Comparison of ENCODE assay signal across 19 cellular contexts in genomic region chr9:129113645-129114304, GRCh38. TPM values are rescaled to one million over a fixed set of nuclear protein-coding genes. Genes with fewer than 3 reads are reported as not detected.
DNase-seq lines count a peak whose midpoint lies in the region; ATAC-seq and TF ChIP-seq lines count a peak whose summit lies in the region.
"Had no signal": no experiment of that assay in that cellular context is flagged by ENCODE, and none has a peak within 500 bp of the region (broad histone marks: within the 10 kb centered on the region; RNA-seq: fewer than 3 reads in every experiment).

No MANE protein-coding gene starts in this region.

- H3K18ac ChIP-seq in IMR-90 (ENCODE audit: low read depth, low read length): no peak overlapping the region

- H4K91ac ChIP-seq in IMR-90 (ENCODE audit: insufficient read depth, low read depth, low read length): no peak overlapping the region

- H3K36me3 Mint-ChIP-seq in brain: peaks cover 11% of the 10 kb centered on the region
- no peaks in the 10 kb centered on the region for H3K36me3 Mint-ChIP-seq in activated CD4-positive, alpha-beta T cell treated with anti-CD3 and anti-CD28 coated beads for 36 hours (ENCODE audit: low read depth)
- H3K36me3 Mint-ChIP-seq: CD4-positive, CD25-positive, alpha-beta regulatory T cell; mesothelial cell of epicardium had no signal

- H4K20me1 ChIP-seq in IMR-90 (ENCODE audit: insufficient read depth, low read length) (peaks cover 4% of the 10 kb centered on the region), OCI-LY3 (ENCODE audit: insufficient read depth, low read length) (peaks cover 16% of the 10 kb centered on the region; the same call in 1 of the 2 replicates)

- H3K4me2 ChIP-seq in IMR-90 (ENCODE audit: low read depth, low read length): no peak overlapping the region
- peak overlapping the region; percentile 64 for H3K4me2 ChIP-seq in OCI-LY3 (ENCODE audit: low read length)

- peak overlapping the region in 4 of 5 experiments; percentile 28 to 97 (median 59) for H3K4me3 Mint-ChIP-seq in brain
- H3K4me3 Mint-ChIP-seq in activated CD4-positive, alpha-beta T cell treated with anti-CD3 and anti-CD28 coated beads for 36 hours: no peak overlapping the region

- 0 out of 2 replicates have a peak overlapping the region, but pooled peaks have one; percentile 40 for H2AK5ac ChIP-seq in IMR-90 (ENCODE audit: low read depth, low read length)

- no peak overlapping the region for H4K5ac ChIP-seq in IMR-90 (ENCODE audit: low read depth, low read length)

- H3K79me1 ChIP-seq in IMR-90 (ENCODE audit: low read depth in 1 of 2, low read length in 2 of 2): peaks cover 31 to 72% of the 10 kb centered on the region in 2 experiments; a peak in 3 of 4 replicates

- peaks cover 47% of the 10 kb centered on the region for H3K4me1 Mint-ChIP-seq in brain
- H3K4me1 Mint-ChIP-seq in activated CD4-positive, alpha-beta T cell treated with anti-CD3 and anti-CD28 coated beads for 36 hours: peaks cover 40% of the 10 kb centered on the region

- no peak overlapping the region for H3K14ac ChIP-seq in IMR-90 (replicated peaks; ENCODE audit: low read depth, low read length)

- no peak overlapping the region for H3K27ac ChIP-seq in IMR-90 (ENCODE audit: insufficient read depth, low read length)
- H3K27ac ChIP-seq in OCI-LY3 (ENCODE audit: low read length): peak overlapping the region; percentile 39; the same call in 1 of the 2 replicates
- peak overlapping the region in 5 of 8 donors; percentile 32 to 67 (median 64) for H3K27ac ChIP-seq in spleen
- H3K27ac ChIP-seq: brain microvascular endothelial cell, tibial artery had no signal

- H3K36me3 ChIP-seq in IMR-90 (ENCODE audit: control insufficient read depth, insufficient read depth, low read length): peaks cover under 1% of the 10 kb centered on the region; the same call in 1 of the 2 replicates
- no peaks in the 10 kb centered on the region for H3K36me3 ChIP-seq in OCI-LY3 (replicated peaks; ENCODE audit: low read depth, low read length)
- peaks cover 0 to under 1% (median 0%) of the 10 kb centered on the region in 6 donors for H3K36me3 ChIP-seq in spleen
- H3K36me3 ChIP-seq: brain microvascular endothelial cell, tibial artery had no signal

- no peak overlapping the region for H3K4me3 ChIP-seq in IMR-90 (ENCODE audit: insufficient read depth, low read depth, low read length)
- peak overlapping the region; percentile 23 for H3K4me3 ChIP-seq in OCI-LY3 (ENCODE audit: low read length)
- peak overlapping the region in 1 of 8 donors; percentile 4 for H3K4me3 ChIP-seq in spleen
- H3K4me3 ChIP-seq in foreskin fibroblast (ENCODE audit: low read depth in 1 of 2, low read length in 2 of 2): no peak overlapping the region
- H3K4me3 ChIP-seq: tibial artery had no signal

- no peaks in the 10 kb centered on the region for H3K27me3 Mint-ChIP-seq in brain
- H3K27me3 Mint-ChIP-seq in activated CD4-positive, alpha-beta T cell treated with anti-CD3 and anti-CD28 coated beads for 36 hours: no peaks in the 10 kb centered on the region
- H3K27me3 Mint-ChIP-seq: activated CD4-positive, alpha-beta T cell treated with anti-CD3 and anti-CD28 coated beads, Interleukin-2, amount 10 ng/mL, durations not matched to agents 7 days and 5 days; CD4-positive, CD25-positive, alpha-beta regulatory T cell had no signal

- H3K9me3 Mint-ChIP-seq in brain: no peaks in the 10 kb centered on the region
- no peaks in the 10 kb centered on the region for H3K9me3 Mint-ChIP-seq in activated CD4-positive, alpha-beta T cell treated with anti-CD3 and anti-CD28 coated beads for 36 hours (ENCODE audit: low read depth)
- H3K9me3 Mint-ChIP-seq: activated CD4-positive, alpha-beta T cell treated with anti-CD3 and anti-CD28 coated beads, Interleukin-2, amount 10 ng/mL, durations not matched to agents 7 days and 5 days; CD4-positive, CD25-positive, alpha-beta regulatory T cell; mesothelial cell of epicardium had no signal

- H3K9me3 ChIP-seq in IMR-90 (ENCODE audit: control insufficient read depth, insufficient read depth, low read length) (no peaks in the 10 kb centered on the region), OCI-LY3 (ENCODE audit: insufficient read depth, low read length) (no peaks in the 10 kb centered on the region), spleen (no peaks in the 10 kb centered on the region)
- H3K9me3 ChIP-seq: tibial artery had no signal

- DNase-seq in IMR-90: no peak
- DNase-seq in spleen: no peak
- DNase-seq in foreskin fibroblast: no peak
- DNase-seq in T-helper 1 cell: no peak
- DNase-seq in activated CD4-positive, alpha-beta T cell treated with anti-CD3 and anti-CD28 coated beads for 36 hours: no peak
- DNase-seq: activated CD4-positive, alpha-beta T cell treated with anti-CD3 and anti-CD28 coated beads, Interleukin-2, amount 10 ng/mL, durations not matched to agents 7 days and 5 days; activated naive CD4-positive, alpha-beta T cell treated with anti-CD3 and anti-CD28 coated beads, Interleukin-2, amount 50 U/mL, for 16 hours; activated T-cell treated with anti-CD3 and anti-CD28 coated beads for 4 hours; brain microvascular endothelial cell; CD4-positive, CD25-positive, alpha-beta regulatory T cell; NCI-H1417 treated with DMSO at 0.1 percent for 48 hours; NCI-H2171 treated with DMSO at 0.1 percent for 48 hours; NCI-H82; small intestine; tibial artery had no signal

- peak overlapping the region in 1 of 5 experiments; percentile 38 for H3K27ac Mint-ChIP-seq in brain
- no peak overlapping the region for H3K27ac Mint-ChIP-seq in activated CD4-positive, alpha-beta T cell treated with anti-CD3 and anti-CD28 coated beads for 36 hours
- H3K27ac Mint-ChIP-seq: activated CD4-positive, alpha-beta T cell treated with anti-CD3 and anti-CD28 coated beads, Interleukin-2, amount 10 ng/mL, durations not matched to agents 7 days and 5 days; CD4-positive, CD25-positive, alpha-beta regulatory T cell had no signal

- no peak overlapping the region for H2BK5ac ChIP-seq in IMR-90 (ENCODE audit: low read depth, low read length, poor library complexity, severe bottlenecking)

- H3K4ac ChIP-seq in IMR-90 (ENCODE audit: low read depth, low read length): no peak overlapping the region

- WGBS in IMR-90 (ENCODE audit: extremely low coverage in 2 of 2, insufficient read length in 1 of 2), 2 experiments: 100% methylated on average over 3 of the region's 17 CpGs; no CpG with 5 or more reads in 1 of the 2 experiments
- 71 to 84% (median 78%) methylated on average over 17 of the region's 17 CpGs for WGBS in spleen, 5 donors

- intact Hi-C loops in IMR-90 (cut with micrococcal nuclease) (no loop called here), spleen (cut with DNase I; ENCODE audit: low total_unique reads) (no loop called here)
- intact Hi-C loops in activated CD4-positive, alpha-beta T cell treated with anti-CD3 and anti-CD28 coated beads for 36 hours (cut with DNase I, micrococcal nuclease): no loop called here

- H3K4me1 ChIP-seq in IMR-90 (ENCODE audit: control insufficient read depth, insufficient read depth, low read length) (peaks cover 7% of the 10 kb centered on the region), OCI-LY3 (ENCODE audit: low read length) (peaks cover 20% of the 10 kb centered on the region), spleen (peaks cover 13 to 61% (median 49%) of the 10 kb centered on the region in 6 donors)

- H3K9ac ChIP-seq in IMR-90 (ENCODE audit: low read depth, low read length) (no peak overlapping the region), OCI-LY3 (ENCODE audit: low read length) (no peak overlapping the region)

- TF ChIP-seq CTCF in IMR-90 (conservative IDR thresholded peaks at IDR 0.05; ENCODE audit: low read depth, low read length) (no peak), OCI-LY3 (IDR thresholded peaks at IDR 0.05; ENCODE audit: low read depth, low read length) (no peak), brain (conservative IDR thresholded peaks at IDR 0.05) (no peak), spleen (IDR thresholded peaks at IDR 0.05 in 8 of 11, conservative IDR thresholded peaks at IDR 0.05 in 3 of 11) (no peak), foreskin fibroblast (IDR thresholded peaks at IDR 0.05; ENCODE audit: low read depth, low read length) (no peak)

- no peak overlapping the region for H3K56ac ChIP-seq in IMR-90 (ENCODE audit: extremely low read depth, insufficient read depth, low read length)

- BruUV-seq in IMR-90 (replicated peaks; lab: Mats Ljungman, UMichigan): no TSS peak

- H2AK9ac ChIP-seq in IMR-90 (replicated peaks; ENCODE audit: low read depth, low read length, poor library complexity): no peak overlapping the region

- H3K79me2 ChIP-seq in OCI-LY3 (ENCODE audit: low read length): peaks cover 63% of the 10 kb centered on the region

- dilution Hi-C loops in IMR-90 (cut with HindIII; ENCODE audit: low sequenced_read_pairs, unreplicated experiment): no loop called here

- in situ Hi-C loops in IMR-90 (cut with MboI; ENCODE audit: low sequenced_read_pairs): no loop called here

- H3K23ac ChIP-seq in IMR-90 (ENCODE audit: low read depth, low read length): no peak overlapping the region; the same call in 1 of the 2 replicates

- H4K8ac ChIP-seq in IMR-90 (ENCODE audit: low read depth in 2 of 2, low read length in 2 of 2): no peak overlapping the region

- no peak overlapping the region for H2AFZ ChIP-seq in IMR-90 (replicated peaks; ENCODE audit: low read length, poor library complexity)
- H2AFZ ChIP-seq in OCI-LY3 (ENCODE audit: low read depth, low read length): no peak overlapping the region

- H3K9me1 ChIP-seq in IMR-90 (ENCODE audit: insufficient read depth, low read length): 0 out of 2 replicates have a peak, but pooled peaks cover 3% of the 10 kb centered on the region

- H2BK20ac ChIP-seq in IMR-90 (ENCODE audit: low read depth, low read length): no peak overlapping the region

- H2BK120ac ChIP-seq in IMR-90 (ENCODE audit: low read depth, low read length): no peak overlapping the region

- no peak overlapping the region for H2BK15ac ChIP-seq in IMR-90 (ENCODE audit: low read depth, low read length)

- TF ChIP-seq RAD21 in IMR-90 (IDR thresholded peaks at IDR 0.05; ENCODE audit: low read length): no peak

- TF ChIP-seq POLR2A in IMR-90 (IDR thresholded peaks at IDR 0.05; ENCODE audit: low read depth, low read length) (no peak), spleen (IDR thresholded peaks at IDR 0.05) (no peak)

- POLR2A ChIA-PET in IMR-90 (lab: Charles Lee; ENCODE audit: unreplicated experiment): no interaction called here
- POLR2A ChIA-PET in activated CD4-positive, alpha-beta T cell treated with anti-CD3 and anti-CD28 coated beads for 36 hours (lab: Charles Lee): no interaction called here

- CTCF ChIA-PET in IMR-90 (lab: Yijun Ruan, JAX): interaction anchor here (1.2 kb wide), 1 partner anchor 13 kb away, joined by 3 read pairs; no protein-coding TSS in a partner anchor
- CTCF ChIA-PET in activated CD4-positive, alpha-beta T cell treated with anti-CD3 and anti-CD28 coated beads for 36 hours (lab: Charles Lee): interaction anchor here (1.5 to 1.7 kb wide), 2 partner anchors 18 to 523 kb away, joined by 7 to 12 read pairs; no protein-coding TSS in a partner anchor

- no peaks in the 10 kb centered on the region for H3K27me3 ChIP-seq in IMR-90 (ENCODE audit: control insufficient read depth, insufficient read depth, low read length)
- no peaks in the 10 kb centered on the region for H3K27me3 ChIP-seq in OCI-LY3 (ENCODE audit: low read depth, low read length)
- no peaks in the 10 kb centered on the region for H3K27me3 ChIP-seq in spleen (replicated peaks in 1 of 7)
- H3K27me3 ChIP-seq: brain microvascular endothelial cell, tibial artery had no signal

- no peak for ATAC-seq in IMR-90 (ENCODE audit: low read depth)
- no peak for ATAC-seq in activated CD4-positive, alpha-beta T cell treated with anti-CD3 and anti-CD28 coated beads for 36 hours
- ATAC-seq: esophagus mucosa had no signal

RNA-seq across cellular contexts. Expression of gene PTPA, which starts 2.6 kb away (rescaled TPM):
- 93.6 and 124 TPM in 2 replicates for total RNA-seq in IMR-90 (2012; rRNA removed)
- polyA plus RNA-seq in IMR-90 (2012; rRNA removed): 141 and 149 TPM in 2 replicates
- 88.4 and 129 TPM in 2 replicates for polyA plus RNA-seq in IMR-90 (2012; cell fraction: cytosol; rRNA removed)
- 78.9 and 134 TPM in 2 replicates for polyA plus RNA-seq in IMR-90 (2012; cell fraction: nucleus; rRNA removed; ENCODE audit: low replicate concordance)
- polyA plus RNA-seq in brain (ENCODE audit: insufficient read depth, low read depth, low replicate concordance): 334 TPM
- 100 to 1,000 TPM in 3 of 7 donors, 10 to 100 TPM in 4; 71.5 to 107 (median 88.9) TPM for total RNA-seq in spleen
- polyA plus RNA-seq in spleen: 100 to 1,000 TPM in 1 of 3 donors, 10 to 100 TPM in 2; 38.8 to 104 (median 65.4) TPM
- total RNA-seq in activated CD4-positive, alpha-beta T cell treated with anti-CD3 and anti-CD28 coated beads for 36 hours: 10 to 100 TPM; 71.9 to 88.0 TPM

RNA-seq across cellular contexts. Expression of gene CRAT, which starts 3.2 kb away (rescaled TPM):
- total RNA-seq in IMR-90 (2012; rRNA removed) (18.8 and 19.7 TPM in 2 replicates), spleen (10 to 100 TPM; 14.9 to 32.3 (median 23.9) TPM)
- polyA plus RNA-seq in IMR-90 (2012; rRNA removed) (41.6 and 44.2 TPM in 2 replicates), brain (ENCODE audit: insufficient read depth, low read depth, low replicate concordance) (75.0 TPM), spleen (10 to 100 TPM in 1 of 3 donors, 1 to 10 TPM in 2; 5.7 to 11.8 (median 7.1) TPM)
- 27.4 and 55.2 TPM in 2 replicates for polyA plus RNA-seq in IMR-90 (2012; cell fraction: cytosol; rRNA removed)
- 55.4 and 116 TPM in 2 replicates for polyA plus RNA-seq in IMR-90 (2012; cell fraction: nucleus; rRNA removed; ENCODE audit: low replicate concordance)
- total RNA-seq in activated CD4-positive, alpha-beta T cell treated with anti-CD3 and anti-CD28 coated beads for 36 hours: 10 to 100 TPM; 13.2 to 18.9 TPM

RNA-seq across cellular contexts. Expression of gene DOLPP1, which starts 32.9 kb away (rescaled TPM):
- 6.7 and 7.0 TPM in 2 replicates for total RNA-seq in IMR-90 (2012; rRNA removed)
- polyA plus RNA-seq in IMR-90 (2012; rRNA removed): 16.5 and 17.1 TPM in 2 replicates
- polyA plus RNA-seq in IMR-90 (2012; cell fraction: cytosol; rRNA removed): 15.2 and 19.2 TPM in 2 replicates
- polyA plus RNA-seq in IMR-90 (2012; cell fraction: nucleus; rRNA removed; ENCODE audit: low replicate concordance): 8.7 and 13.8 TPM in 2 replicates
- polyA plus RNA-seq in brain (ENCODE audit: insufficient read depth, low read depth, low replicate concordance): 40.8 TPM
- total RNA-seq in spleen: 10 to 100 TPM in 2 of 7 donors, 1 to 10 TPM in 5; 6.0 to 10.1 (median 9.0) TPM
- 1 to 10 TPM; 4.8 to 8.0 (median 5.1) TPM for polyA plus RNA-seq in spleen
- 10 to 100 TPM; 15.1 to 16.4 TPM for total RNA-seq in activated CD4-positive, alpha-beta T cell treated with anti-CD3 and anti-CD28 coated beads for 36 hours
